ENCODE assay signal across 8 cellular contexts in genomic region chr6:152160346-152160745, GRCh38.
A peak's percentile ranks its signal among the peaks of the same experiment; 100 is the strongest.
DNase-seq lines count a peak whose midpoint lies in the region; ATAC-seq lines count a peak whose summit lies in the region.

No MANE protein-coding gene starts in this region.

- peak overlapping the region; percentile 92 to 93 for H3K27ac Mint-ChIP-seq in effector memory CD8-positive, alpha-beta T cell

- peak; percentile 93 for ATAC-seq in GM18511 (IDR thresholded peaks at IDR 0.05; ENCODE audit: unreplicated experiment)
- peak; percentile 95 for ATAC-seq in GM21360 (IDR thresholded peaks at IDR 0.05; ENCODE audit: unreplicated experiment)
- ATAC-seq in HG03135 (IDR thresholded peaks at IDR 0.05; ENCODE audit: unreplicated experiment) = peak; percentile 76
- ATAC-seq in effector memory CD8-positive, alpha-beta T cell (replicated peaks) = peak; percentile 32

- H3K36me3 Mint-ChIP-seq in effector memory CD8-positive, alpha-beta T cell (ENCODE audit: insufficient read depth) = peaks cover 76% of the 10 kb centered on the region

- no peaks in the 10 kb centered on the region for H3K27me3 Mint-ChIP-seq in effector memory CD8-positive, alpha-beta T cell

- H3K4me1 Mint-ChIP-seq in effector memory CD8-positive, alpha-beta T cell (ENCODE audit: low read depth in 2 of 2) = peaks cover 10 to 28% of the 10 kb centered on the region in 2 donors

- no peak for DNase-seq in effector memory CD8-positive, alpha-beta T cell
- DNase-seq in DMS153 (lab: John Stamatoyannopoulos, UW) = no peak
- DNase-seq in NCI-H2029 (lab: John Stamatoyannopoulos, UW) = no peak
- DNase-seq in middle frontal gyrus (ENCODE audit: extremely low spot score, low spot score) = no peak
- DNase-seq in NCI-H345 (lab: John Stamatoyannopoulos, UW) = no peak

- H3K4me3 Mint-ChIP-seq in effector memory CD8-positive, alpha-beta T cell = peak overlapping the region in 1 of 2 donors; percentile 20

- no peaks in the 10 kb centered on the region for H3K9me3 Mint-ChIP-seq in effector memory CD8-positive, alpha-beta T cell

Comparison
In these comparisons a context has a peak if more than half of its experiments do, and no peak if none do; other contexts are left out.
1. ATAC-seq: peak in every context shown above with its lines; median percentile 95 in GM21360; 93 in GM18511; 76 in HG03135; 32 in effector memory CD8-positive, alpha-beta T cell.